Comparison of ENCODE assay signal across 12 cellular contexts in genomic region chr13:46559272-46559805, GRCh38.
"Had no signal": no experiment of that assay in that cellular context is flagged by ENCODE, and none has a peak within 500 bp of the region (broad histone marks: within the 10 kb centered on the region; RNA-seq: fewer than 3 reads in every experiment).

No MANE protein-coding gene starts in this region.

- H3K36me3 Mint-ChIP-seq: mesothelial cell of epicardium, neural progenitor cell had no signal

- H3K4me3 Mint-ChIP-seq: activated naive CD8-positive, alpha-beta T cell treated with anti-CD3 and anti-CD28 coated beads for 36 hours; activated T-cell treated with anti-CD3 and anti-CD28 coated beads, Interleukin-2, amount 50 U/mL, for 24 hours; mesothelial cell of epicardium; neural progenitor cell; stimulated activated naive CD8-positive, alpha-beta T cell treated with anti-CD3 and anti-CD28 coated beads, Interleukin-15, Interleukin-2, amounts not matched to agents 100 ng/mL and 50 ng/mL, for 24 hours had no signal

- FAIRE-seq: kidney had no signal

- H3K27me3 Mint-ChIP-seq: activated naive CD8-positive, alpha-beta T cell treated with anti-CD3 and anti-CD28 coated beads for 36 hours; activated T-cell treated with anti-CD3 and anti-CD28 coated beads, Interleukin-2, amount 50 U/mL, for 24 hours; stimulated activated naive CD8-positive, alpha-beta T cell treated with anti-CD3 and anti-CD28 coated beads, Interleukin-15, Interleukin-2, amounts not matched to agents 100 ng/mL and 50 ng/mL, for 24 hours had no signal

- H3K4me3 ChIP-seq: gastroesophageal sphincter, neural progenitor cell, ovary, thoracic aorta had no signal

- H3K27ac ChIP-seq: gastroesophageal sphincter, neural progenitor cell, ovary, thoracic aorta had no signal

- H3K36me3 ChIP-seq: gastroesophageal sphincter, neural progenitor cell, ovary, thoracic aorta had no signal

- H3K27ac Mint-ChIP-seq: activated naive CD8-positive, alpha-beta T cell treated with anti-CD3 and anti-CD28 coated beads for 36 hours; activated T-cell treated with anti-CD3 and anti-CD28 coated beads, Interleukin-2, amount 50 U/mL, for 24 hours; neural progenitor cell; stimulated activated naive CD8-positive, alpha-beta T cell treated with anti-CD3 and anti-CD28 coated beads, Interleukin-15, Interleukin-2, amounts not matched to agents 100 ng/mL and 50 ng/mL, for 24 hours had no signal

- DNase-seq: activated effector memory CD4-positive, alpha-beta T cell treated with anti-CD3 and anti-CD28 coated beads, Interleukin-2, amount 50 U/mL, for 16 hours; activated naive CD8-positive, alpha-beta T cell treated with anti-CD3 and anti-CD28 coated beads for 36 hours; activated T-cell treated with anti-CD3 and anti-CD28 coated beads, Interleukin-2, amount 50 U/mL, for 24 hours; kidney; ovary; stimulated activated CD4-positive, alpha-beta T cell treated with anti-CD3 and anti-CD28 coated beads, Interleukin-15, amount 100 ng/mL, for 24 hours; stimulated activated CD4-positive, alpha-beta T cell treated with anti-CD3 and anti-CD28 coated beads, Interleukin-4, amount 100 ng/mL, for 24 hours had no signal

- H3K9me3 Mint-ChIP-seq: activated naive CD8-positive, alpha-beta T cell treated with anti-CD3 and anti-CD28 coated beads for 36 hours; activated T-cell treated with anti-CD3 and anti-CD28 coated beads, Interleukin-2, amount 50 U/mL, for 24 hours; mesothelial cell of epicardium; neural progenitor cell; stimulated activated naive CD8-positive, alpha-beta T cell treated with anti-CD3 and anti-CD28 coated beads, Interleukin-15, Interleukin-2, amounts not matched to agents 100 ng/mL and 50 ng/mL, for 24 hours had no signal

- H3K4me1 ChIP-seq: neural progenitor cell had no signal

- H3K9ac ChIP-seq: neural progenitor cell had no signal

- H3K4me2 ChIP-seq: neural progenitor cell had no signal

- H2AFZ ChIP-seq: neural progenitor cell had no signal

- H3K27me3 ChIP-seq: gastroesophageal sphincter, ovary had no signal

- H3K9me3 ChIP-seq: gastroesophageal sphincter, ovary, thoracic aorta had no signal

- ATAC-seq: gastroesophageal sphincter had no signal
